In genomic region chr4:6495736-6496135, GRCh38 we compare ENCODE assay signal across 32 cellular contexts. TPM values are rescaled to one million over a fixed set of nuclear protein-coding genes. Genes with fewer than 3 reads are reported as not detected.
"Had no signal": no experiment of that assay in that cellular context is flagged by ENCODE, and none has a peak within 500 bp of the region (broad histone marks: within the 10 kb centered on the region; RNA-seq: fewer than 3 reads in every experiment).

No MANE protein-coding gene starts in this region.

- H3K4me1 ChIP-seq: foreskin keratinocyte, gastrocnemius medialis had no signal

- ATAC-seq: activated CD8-positive, alpha-beta memory T cell treated with anti-CD3 and anti-CD28 coated beads, Interleukin-2, amount 10 ng/mL, durations not matched to agents 7 days and 5 days; activated CD8-positive, alpha-beta T cell treated with anti-CD3 and anti-CD28 coated beads for 36 hours; activated T-helper 17 cell treated with anti-CD3 and anti-CD28 coated beads, Interleukin-2, amount 50 U/mL, for 72 hours; esophagus mucosa; foreskin keratinocyte; gastrocnemius medialis; heart left ventricle had no signal

- H3K27ac ChIP-seq: dorsolateral prefrontal cortex, foreskin keratinocyte, gastrocnemius medialis, heart left ventricle had no signal

- H3K9me3 ChIP-seq: gastrocnemius medialis, heart left ventricle had no signal

- H3K4me3 ChIP-seq: dorsolateral prefrontal cortex, gastrocnemius medialis, heart left ventricle had no signal

- H3K27ac Mint-ChIP-seq: activated CD8-positive, alpha-beta memory T cell treated with anti-CD3 and anti-CD28 coated beads, Interleukin-2, amount 10 ng/mL, durations not matched to agents 7 days and 5 days; activated CD8-positive, alpha-beta T cell treated with anti-CD3 and anti-CD28 coated beads for 36 hours; activated naive CD8-positive, alpha-beta T cell; activated T-cell treated with anti-CD3 and anti-CD28 coated beads, Interleukin-2, amount 50 U/mL, for 24 hours; activated T-helper 17 cell treated with anti-CD3 and anti-CD28 coated beads, Interleukin-2, amount 50 U/mL, for 72 hours; dendritic cell treated with granulocyte-macrophage colony-stimulating factor and Interleukin-4, amounts not matched to agents 40 ng/mL and 50 ng/mL, for 4 days; endodermal cell had no signal

- H3K36me3 Mint-ChIP-seq: activated CD8-positive, alpha-beta memory T cell treated with anti-CD3 and anti-CD28 coated beads, Interleukin-2, amount 10 ng/mL, durations not matched to agents 7 days and 5 days had no signal

- H3K4me3 Mint-ChIP-seq: activated CD8-positive, alpha-beta memory T cell treated with anti-CD3 and anti-CD28 coated beads, Interleukin-2, amount 10 ng/mL, durations not matched to agents 7 days and 5 days; activated CD8-positive, alpha-beta T cell treated with anti-CD3 and anti-CD28 coated beads for 36 hours; activated naive CD8-positive, alpha-beta T cell; activated T-cell treated with anti-CD3 and anti-CD28 coated beads, Interleukin-2, amount 50 U/mL, for 24 hours; activated T-helper 17 cell treated with anti-CD3 and anti-CD28 coated beads, Interleukin-2, amount 50 U/mL, for 72 hours; dendritic cell treated with granulocyte-macrophage colony-stimulating factor and Interleukin-4, amounts not matched to agents 40 ng/mL and 50 ng/mL, for 4 days; endodermal cell had no signal

- H3K36me3 ChIP-seq: gastrocnemius medialis, heart left ventricle had no signal

- H3K4me1 Mint-ChIP-seq: activated CD8-positive, alpha-beta memory T cell treated with anti-CD3 and anti-CD28 coated beads, Interleukin-2, amount 10 ng/mL, durations not matched to agents 7 days and 5 days; activated T-helper 17 cell treated with anti-CD3 and anti-CD28 coated beads, Interleukin-2, amount 50 U/mL, for 72 hours had no signal

- H3K9me3 Mint-ChIP-seq: activated T-helper 17 cell treated with anti-CD3 and anti-CD28 coated beads, Interleukin-2, amount 50 U/mL, for 72 hours; endodermal cell had no signal

- DNase-seq: activated CD4-positive, alpha-beta T cell treated with anti-CD3 and anti-CD28 coated beads for 4 hours; activated CD4-positive, alpha-beta T cell treated with anti-CD3 and anti-CD28 coated beads, Interleukin-2, amount 50 U/mL, for 1 hour; activated CD4-positive, alpha-beta T cell treated with anti-CD3 and anti-CD28 coated beads, Interleukin-2, amount 50 U/mL, for 48 hours; activated CD4-positive, CD25-positive, alpha-beta regulatory T cell; activated CD4-positive, CD25-positive, alpha-beta regulatory T cell treated with anti-CD3 and anti-CD28 coated beads, Interleukin-2, amount 50 U/mL, for 72 hours; activated CD8-positive, alpha-beta memory T cell treated with anti-CD3 and anti-CD28 coated beads, Interleukin-2, amount 10 ng/mL, durations not matched to agents 7 days and 5 days; activated CD8-positive, alpha-beta memory T cell treated with anti-CD3 and anti-CD28 coated beads, Interleukin-2, amount 50 U/mL, for 48 hours; activated CD8-positive, alpha-beta T cell treated with anti-CD3 and anti-CD28 coated beads for 36 hours; activated effector memory CD4-positive, alpha-beta T cell treated with Interleukin-2 at 50 U/mL for 16 hours; activated gamma-delta T cell treated with Interleukin-2 at 50 U/mL for 16 hours; activated naive CD4-positive, alpha-beta T cell treated with anti-CD3 and anti-CD28 coated beads, Interleukin-2, amount 50 U/mL, for 16 hours; activated naive CD4-positive, alpha-beta T cell treated with Interleukin-2 at 50 U/mL for 16 hours; activated T-cell treated with anti-CD3 and anti-CD28 coated beads for 4 hours; activated T-cell treated with anti-CD3 and anti-CD28 coated beads, Interleukin-2, amount 50 U/mL, for 24 hours; amniotic stem cell; anterior cingulate cortex; caudate nucleus; dorsolateral prefrontal cortex; effector memory CD4-positive, alpha-beta T cell; endodermal cell; foreskin keratinocyte; gastrocnemius medialis; glutamatergic neuron; heart left ventricle; T-helper 2 cell had no signal

RNA-seq across cellular contexts. Expression of gene PPP2R2C, which starts 23.3 kb away (rescaled TPM):
- total RNA-seq: activated CD8-positive, alpha-beta memory T cell treated with anti-CD3 and anti-CD28 coated beads for 36 hours; activated CD8-positive, alpha-beta memory T cell treated with anti-CD3 and anti-CD28 coated beads, Interleukin-2, amount 10 ng/mL, durations not matched to agents 7 days and 5 days; activated CD8-positive, alpha-beta T cell treated with anti-CD3 and anti-CD28 coated beads for 36 hours; activated T-helper 17 cell treated with anti-CD3 and anti-CD28 coated beads, Interleukin-2, amount 50 U/mL, for 72 hours; epithelial cell of proximal tubule; T-helper 1 cell treated with Interleukin-12 subunit alpha and Interleukin-12 subunit beta and Interleukin-4 antibody, amounts not matched to agents 30 ng/mL and 1 ng/mL, for 36 hours had no signal
